8 cellular contexts compared by ENCODE assay signal in genomic region chr12:123388948-123389559, GRCh38. TPM values are rescaled to one million over a fixed set of nuclear protein-coding genes. Genes with fewer than 3 reads are reported as not detected.
DNase-seq lines count a peak whose midpoint lies in the region; ATAC-seq and TF ChIP-seq lines count a peak whose summit lies in the region.

No MANE protein-coding gene starts in this region.

- BruUV-seq in Calu3 (replicated peaks; lab: Mats Ljungman, UMichigan) = no TSS peak

- no peak overlapping the region for H2AFZ ChIP-seq in H9 (ENCODE audit: low read length)

- H3K14ac ChIP-seq in H9 (ENCODE audit: insufficient read depth, low read length) = no peak overlapping the region

- CTCF ChIA-PET in Calu3 (lab: Charles Lee) = interaction anchor here (0.5 to 0.6 kb wide), 2 partner anchors 22 to 24 kb away, joined by 3 to 4 read pairs; partner anchors contain the start of gene SBNO1

- H2BK20ac ChIP-seq in H9 (ENCODE audit: low read depth, low read length, poor library complexity, severe bottlenecking) = no peak overlapping the region

- no peak overlapping the region for H3K27ac ChIP-seq in H9 (ENCODE audit: insufficient read length, low read depth, low read length)
- H3K27ac ChIP-seq in mucosa of rectum (ENCODE audit: low read depth in 2 of 2, low read length in 2 of 2) = peak overlapping the region; percentile 78 to 86

- H2AK5ac ChIP-seq in H9 (ENCODE audit: insufficient read length, low read length) = no peak overlapping the region

- H3K27ac Mint-ChIP-seq in Calu3 (ENCODE audit: unreplicated experiment) (no peak overlapping the region), H9 (no peak overlapping the region)

- H3K4me3 ChIP-seq in astrocyte of the spinal cord (ENCODE audit: low read depth, low read length) (peak overlapping the region; percentile 58), mucosa of rectum (ENCODE audit: low read length in 2 of 2) (peak overlapping the region; percentile 66 to 69)

- no peak overlapping the region for H2BK5ac ChIP-seq in H9 (ENCODE audit: insufficient read length, low read length)

- no peaks in the 10 kb centered on the region for H3K79me2 ChIP-seq in H9 (ENCODE audit: insufficient read depth, low read length)

- no peaks in the 10 kb centered on the region for H3K9me3 ChIP-seq in H9 (ENCODE audit: control insufficient read depth, low read depth, low read length)
- H3K9me3 ChIP-seq in mucosa of rectum (ENCODE audit: control insufficient read depth in 2 of 2, low read length in 2 of 2) = no peaks in the 10 kb centered on the region

- no peak overlapping the region for H4K5ac ChIP-seq in H9 (ENCODE audit: insufficient read length, low read depth, low read length)

- H3K79me1 ChIP-seq in H9 (ENCODE audit: insufficient read depth, low read depth, low read length, poor library complexity, severe bottlenecking) = no peaks in the 10 kb centered on the region

- ATAC-seq in GM21367 (IDR thresholded peaks at IDR 0.05; ENCODE audit: unreplicated experiment) (no peak), GM21381 (IDR thresholded peaks at IDR 0.05; ENCODE audit: unreplicated experiment) (no peak)

- no peak overlapping the region for H4K8ac ChIP-seq in H9 (replicated peaks; ENCODE audit: insufficient read length, low read depth, low read length)

- peaks cover 18 to 19% of the 10 kb centered on the region in 2 donors for H3K36me3 ChIP-seq in mucosa of rectum (ENCODE audit: control insufficient read depth in 2 of 2, insufficient read depth in 2 of 2, low read length in 2 of 2)

- TF ChIP-seq CTCF in Calu3 (IDR thresholded peaks at IDR 0.05; ENCODE audit: unreplicated experiment) (no peak), H9 (conservative IDR thresholded peaks at IDR 0.05) (no peak), astrocyte of the spinal cord (IDR thresholded peaks at IDR 0.05; ENCODE audit: low read depth, low read length) (no peak)

- no CpG with 5 or more reads among the region's 102 CpGs for WGBS in H9 (ENCODE audit: extremely low coverage, insufficient read length, low lambda C conversion rate)

- H3K23ac ChIP-seq in H9 (ENCODE audit: insufficient read length, low read depth, low read length) = no peak overlapping the region

- H3T11ph ChIP-seq in H9 (ENCODE audit: low read length) = no peak overlapping the region

- H3K9ac ChIP-seq in H9 (ENCODE audit: extremely low read depth, insufficient read length, low read length) = no peak overlapping the region
- peak overlapping the region in 1 of 2 donors; percentile 68 for H3K9ac ChIP-seq in mucosa of rectum (ENCODE audit: low read depth in 1 of 2, low read length in 2 of 2)

- H3K27me3 ChIP-seq in H9 (ENCODE audit: insufficient read depth, low read length) (no peaks in the 10 kb centered on the region; the same call in 1 of the 2 replicates), mucosa of rectum (ENCODE audit: control insufficient read depth in 2 of 2, insufficient read depth in 2 of 2, low read length in 2 of 2) (no peaks in the 10 kb centered on the region)

- no peak overlapping the region for H2BK15ac ChIP-seq in H9 (ENCODE audit: low read depth, low read length)

- H3K4me1 ChIP-seq in H9 (ENCODE audit: insufficient read depth, low read length) (peaks cover 3% of the 10 kb centered on the region; the same call in 1 of the 2 replicates), mucosa of rectum (ENCODE audit: control insufficient read depth in 2 of 2, insufficient read depth in 2 of 2, low read length in 2 of 2) (peaks cover 22% of the 10 kb centered on the region in 2 donors)

- H3K23me2 ChIP-seq in H9 (ENCODE audit: insufficient read length, low read depth, low read length, poor library complexity, severe bottlenecking) = peaks cover 11% of the 10 kb centered on the region

- H4K20me1 ChIP-seq in H9 (ENCODE audit: control insufficient read depth, insufficient read depth, insufficient read length) = no peaks in the 10 kb centered on the region

- in situ Hi-C loops in astrocyte of the spinal cord (cut with HindIII; ENCODE audit: low sequenced_read_pairs) = no loop called here

- peak overlapping the region; percentile 94 for H3K4me3 Mint-ChIP-seq in Calu3 (ENCODE audit: low read depth, unreplicated experiment)
- no peak overlapping the region for H3K4me3 Mint-ChIP-seq in H9

- H3K9me3 Mint-ChIP-seq in Calu3 (ENCODE audit: low read depth, unreplicated experiment) = no peaks in the 10 kb centered on the region
- no peaks in the 10 kb centered on the region; a peak in 1 of 5 replicates for H3K9me3 Mint-ChIP-seq in H9

- no peak overlapping the region for H3K56ac ChIP-seq in H9 (ENCODE audit: insufficient read length, low read depth, low read length)

- peaks cover 27% of the 10 kb centered on the region for H3K4me1 Mint-ChIP-seq in Calu3 (ENCODE audit: low read depth, unreplicated experiment)
- H3K4me1 Mint-ChIP-seq in H9 = peaks cover 14 to 15% of the 10 kb centered on the region in 2 experiments

- H2BK12ac ChIP-seq in H9 (ENCODE audit: insufficient read length, low read depth, low read length) = no peak overlapping the region

- peak overlapping the region; percentile 48 for H3K4me2 ChIP-seq in H9 (ENCODE audit: insufficient read depth, insufficient read length, low read length)

- no peak overlapping the region for H3K18ac ChIP-seq in H9 (ENCODE audit: insufficient read length, low read depth, low read length)

- H2BK120ac ChIP-seq in H9 (ENCODE audit: low read depth, low read length, poor library complexity, severe bottlenecking) = no peak overlapping the region

- H3K4ac ChIP-seq in H9 (ENCODE audit: low read depth, low read length) = no peak overlapping the region

- H3K36me3 Mint-ChIP-seq in Calu3 (ENCODE audit: insufficient read depth, unreplicated experiment) (peaks cover 58% of the 10 kb centered on the region), H9 (ENCODE audit: insufficient read depth in 1 of 3, low read depth in 3 of 3) (peaks cover 7 to 31% (median 24%) of the 10 kb centered on the region in 3 experiments)

- intact Hi-C loops in Calu3 (cut with micrococcal nuclease; ENCODE audit: unreplicated experiment) = no loop called here

- H3K27me3 Mint-ChIP-seq in Calu3 (ENCODE audit: unreplicated experiment) = no peaks in the 10 kb centered on the region
- peaks cover 61% of the 10 kb centered on the region for H3K27me3 Mint-ChIP-seq in H9 (ENCODE audit: low read depth)

- DNase-seq in Calu3 = peak; percentile 31
- no peak for DNase-seq in H9
- no peak for DNase-seq in astrocyte of the spinal cord (ENCODE audit: low read depth, low spot score)
- no peak for DNase-seq in activated CD4-positive, alpha-beta T cell treated with anti-CD3 and anti-CD28 coated beads for 48 hours
- DNase-seq in NCI-H2081 treated with DMSO at 0.1 percent for 48 hours (lab: John Stamatoyannopoulos, UW) = no peak

- H4K91ac ChIP-seq in H9 (ENCODE audit: insufficient read length, low read depth, low read length) = no peak overlapping the region

RNA-seq across cellular contexts. Expression of gene KMT5A, which starts 5.1 kb away (rescaled TPM):
- total RNA-seq in Calu3 (2022) (83.5 and 92.6 TPM in 2 replicates), H9 (2021) (21.7 and 23.8 TPM in 2 replicates)

RNA-seq across cellular contexts. Expression of gene SBNO1, which starts 24.4 kb away (rescaled TPM):
- total RNA-seq in Calu3 (2022) = 60.8 and 62.7 TPM in 2 replicates
- total RNA-seq in H9 (2021) = 46.0 and 47.5 TPM in 2 replicates

RNA-seq across cellular contexts. Expression of gene RILPL2, which starts 47.4 kb away (rescaled TPM):
- total RNA-seq in Calu3 (2022) (2.4 and 2.8 TPM in 2 replicates), H9 (2021) (1.3 and 1.4 TPM in 2 replicates)
